1 cellular context compared by ENCODE assay signal in the genomic region with DNA sequence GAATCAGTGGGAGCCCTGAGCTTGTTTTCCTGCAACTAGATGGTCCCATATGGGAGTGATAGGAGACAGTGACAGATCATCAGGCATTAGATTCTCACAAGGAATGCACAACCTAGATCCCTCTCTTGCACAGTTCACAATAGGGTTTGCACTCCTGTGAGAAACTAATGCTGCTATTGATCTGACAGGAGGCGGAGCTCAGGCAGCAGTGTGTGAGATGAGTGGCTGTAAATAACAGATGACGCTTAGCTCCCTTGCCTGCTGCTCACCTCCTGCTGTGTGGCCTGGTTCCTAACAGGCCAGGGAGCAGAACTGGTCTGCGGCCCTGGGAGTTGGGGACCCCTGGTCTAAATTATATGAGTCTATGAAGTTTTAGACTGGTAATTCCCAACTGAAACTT.
TF ChIP-seq lines count a peak whose summit lies in the region.

No MANE protein-coding gene starts in this region.

TF ChIP-seq in HepG2, 621 proteins besides CTCF, POLR2A, EP300 and RAD21:
- TF ChIP-seq ZFP62 (CRISPR knock-in tag; IDR thresholded peaks at IDR 0.05): no peak
- no peak for TF ChIP-seq ZNF20 (CRISPR knock-in tag; IDR thresholded peaks at IDR 0.05)
- no peak for TF ChIP-seq KLF16 (CRISPR knock-in tag; IDR thresholded peaks at IDR 0.05)
- TF ChIP-seq, protein P1, sequence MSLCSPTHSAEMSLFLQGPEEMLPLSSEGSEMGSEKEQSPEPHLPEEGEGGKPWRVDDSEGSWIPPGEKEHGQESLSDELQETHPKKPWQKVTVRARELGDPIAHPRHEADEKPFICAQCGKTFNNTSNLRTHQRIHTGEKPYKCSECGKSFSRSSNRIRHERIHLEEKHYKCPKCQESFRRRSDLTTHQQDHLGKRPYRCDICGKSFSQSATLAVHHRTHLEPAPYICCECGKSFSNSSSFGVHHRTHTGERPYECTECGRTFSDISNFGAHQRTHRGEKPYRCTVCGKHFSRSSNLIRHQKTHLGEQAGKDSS (CRISPR knock-in tag; IDR thresholded peaks at IDR 0.05; ENCODE audit: borderline replicate concordance, low read depth): no peak
- no peak for TF ChIP-seq HNRNPUL1 (IDR thresholded peaks at IDR 0.05; ENCODE audit: low read depth, low read length)
- no peak for TF ChIP-seq ZXDC (CRISPR knock-in tag; IDR thresholded peaks at IDR 0.05)
- no peak for TF ChIP-seq HNRNPH1 (optimal IDR thresholded peaks at IDR 0.05; ENCODE audit: low read depth, low read length)
- no peak for TF ChIP-seq ZNF3 (CRISPR knock-in tag; IDR thresholded peaks at IDR 0.05)
- TF ChIP-seq, protein P2, sequence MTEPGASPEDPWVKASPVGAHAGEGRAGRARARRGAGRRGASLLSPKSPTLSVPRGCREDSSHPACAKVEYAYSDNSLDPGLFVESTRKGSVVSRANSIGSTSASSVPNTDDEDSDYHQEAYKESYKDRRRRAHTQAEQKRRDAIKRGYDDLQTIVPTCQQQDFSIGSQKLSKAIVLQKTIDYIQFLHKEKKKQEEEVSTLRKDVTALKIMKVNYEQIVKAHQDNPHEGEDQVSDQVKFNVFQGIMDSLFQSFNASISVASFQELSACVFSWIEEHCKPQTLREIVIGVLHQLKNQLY (CRISPR knock-in tag; IDR thresholded peaks at IDR 0.05): no peak
